Comparison of ENCODE assay signal across 20 cellular contexts in the genomic region with DNA sequence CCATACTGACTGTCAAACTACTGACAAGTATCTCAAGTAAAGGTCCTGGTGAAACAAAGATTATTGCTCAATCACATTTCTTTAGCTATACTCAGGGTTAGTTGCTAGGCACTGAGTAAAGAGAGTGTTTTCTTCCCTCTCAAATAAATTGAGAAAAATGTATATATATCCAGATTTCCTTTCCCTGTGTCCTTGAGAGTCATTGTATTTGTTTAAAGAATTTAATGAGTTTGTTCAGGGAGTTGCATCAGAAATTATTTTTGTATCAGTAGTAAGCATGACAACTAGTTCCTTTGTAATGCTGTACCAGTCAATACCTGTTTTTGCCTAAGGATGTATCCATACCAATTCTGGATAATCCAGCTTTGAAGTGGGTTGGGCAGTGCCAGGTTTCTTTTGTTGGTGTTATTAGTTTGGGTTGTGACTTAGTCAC. TPM values are rescaled to one million over a fixed set of nuclear protein-coding genes. Genes with fewer than 3 reads are reported as not detected.
DNase-seq lines count a peak whose midpoint lies in the region; ATAC-seq and TF ChIP-seq lines count a peak whose summit lies in the region.
"Had no signal": no experiment of that assay in that cellular context is flagged by ENCODE, and none has a peak within 500 bp of the region (broad histone marks: within the 10 kb centered on the region; RNA-seq: fewer than 3 reads in every experiment).

No MANE protein-coding gene starts in this region.

- H2BK20ac ChIP-seq in H9 (ENCODE audit: low read depth, low read length, poor library complexity, severe bottlenecking): no peak overlapping the region

- H3K4me3 Mint-ChIP-seq in H9: no peak overlapping the region; a peak in 1 of 5 replicates
- H3K4me3 Mint-ChIP-seq: activated naive CD4-positive, alpha-beta T cell treated with anti-CD3 and anti-CD28 coated beads, Interleukin-2, amount 10 ng/mL, durations not matched to agents 7 days and 5 days; B cell; memory B cell; stimulated activated naive B cell treated with anti-CD40 and anti-IgM and Interleukin-4, amounts not matched to agents 10 μg/mL and 1 μg/mL and 100 μg/mL, for 72 hours had no signal

- H3K4me3 ChIP-seq in HUES48 (ENCODE audit: low read depth, low read length) (no peak overlapping the region), SU-DHL-6 (ENCODE audit: insufficient read depth, low read length, poor library complexity, severe bottlenecking) (no peak overlapping the region), Peyer's patch (no peak overlapping the region)
- H3K4me3 ChIP-seq: gastroesophageal sphincter, neural progenitor cell had no signal

- no peak overlapping the region for H3K14ac ChIP-seq in H9 (ENCODE audit: insufficient read depth, low read length)

- H3K79me2 ChIP-seq in SU-DHL-6 (ENCODE audit: insufficient read depth, low read length): peaks cover 42% of the 10 kb centered on the region
- peaks cover 13% of the 10 kb centered on the region; the same call in 1 of the 2 replicates for H3K79me2 ChIP-seq in H9 (ENCODE audit: insufficient read depth, low read length)

- no peak for TF ChIP-seq POLR2A in Peyer's patch (IDR thresholded peaks at IDR 0.05)

- H3K36me3 ChIP-seq in HUES48 (ENCODE audit: control insufficient read depth, insufficient read depth, low read length) (no peaks in the 10 kb centered on the region), SU-DHL-6 (ENCODE audit: low read length) (no peaks in the 10 kb centered on the region), Peyer's patch (no peaks in the 10 kb centered on the region)
- H3K36me3 ChIP-seq: neural progenitor cell had no signal

- H3K23me2 ChIP-seq in H9 (ENCODE audit: insufficient read length, low read depth, low read length, poor library complexity, severe bottlenecking): peaks cover 11% of the 10 kb centered on the region

- H3K9ac ChIP-seq in HUES48 (ENCODE audit: low read depth, low read length) (no peak overlapping the region), SU-DHL-6 (ENCODE audit: low read length) (no peak overlapping the region), H9 (ENCODE audit: extremely low read depth, insufficient read length, low read length) (no peak overlapping the region)
- H3K9ac ChIP-seq: neural progenitor cell had no signal

- no peaks in the 10 kb centered on the region for H3K79me1 ChIP-seq in H9 (ENCODE audit: insufficient read depth, low read depth, low read length, poor library complexity, severe bottlenecking)

- H4K20me1 ChIP-seq in SU-DHL-6 (ENCODE audit: low read depth, low read length): peaks cover under 1% of the 10 kb centered on the region; the same call in 1 of the 2 replicates
- peaks cover 4% of the 10 kb centered on the region for H4K20me1 ChIP-seq in H9 (ENCODE audit: control insufficient read depth, insufficient read depth, insufficient read length)

- H3K18ac ChIP-seq in H9 (ENCODE audit: insufficient read length, low read depth, low read length): no peak overlapping the region

- TF ChIP-seq CTCF in SU-DHL-6 (IDR thresholded peaks at IDR 0.05; ENCODE audit: insufficient read depth, low read length, poor library complexity, severe bottlenecking) (no peak), foreskin keratinocyte (conservative IDR thresholded peaks at IDR 0.05) (no peak), H9 (conservative IDR thresholded peaks at IDR 0.05) (no peak), Peyer's patch (IDR thresholded peaks at IDR 0.05) (no peak)

- no peaks in the 10 kb centered on the region for H3K9me3 ChIP-seq in HUES48 (ENCODE audit: control insufficient read depth, insufficient read depth, low read length)
- H3K9me3 ChIP-seq in SU-DHL-6 (ENCODE audit: insufficient read depth, low read length): no peaks in the 10 kb centered on the region
- H3K9me3 ChIP-seq in H9 (ENCODE audit: control insufficient read depth, low read depth, low read length): no peaks in the 10 kb centered on the region
- no peaks in the 10 kb centered on the region for H3K9me3 ChIP-seq in Peyer's patch
- H3K9me3 ChIP-seq: gastroesophageal sphincter had no signal

- no peak overlapping the region for H3K23ac ChIP-seq in H9 (ENCODE audit: insufficient read length, low read depth, low read length)

- peaks cover 0 to 3% (median 1%) of the 10 kb centered on the region in 3 experiments; a peak in 2 of 7 replicates for H3K36me3 Mint-ChIP-seq in H9 (ENCODE audit: insufficient read depth in 1 of 3, low read depth in 3 of 3)
- H3K36me3 Mint-ChIP-seq: memory B cell, neural progenitor cell had no signal

- H2AFZ ChIP-seq in SU-DHL-6 (ENCODE audit: low read depth, low read length, severe bottlenecking) (no peak overlapping the region), H9 (ENCODE audit: low read length) (no peak overlapping the region)
- H2AFZ ChIP-seq: neural progenitor cell had no signal

- H3K27me3 ChIP-seq in HUES48 (ENCODE audit: control insufficient read depth, insufficient read depth, low read length): no peaks in the 10 kb centered on the region
- H3K27me3 ChIP-seq in SU-DHL-6 (ENCODE audit: low read length): no peaks in the 10 kb centered on the region
- H3K27me3 ChIP-seq in foreskin keratinocyte: no peaks in the 10 kb centered on the region
- H3K27me3 ChIP-seq in H9 (ENCODE audit: insufficient read depth, low read length): no peaks in the 10 kb centered on the region
- no peaks in the 10 kb centered on the region for H3K27me3 ChIP-seq in Peyer's patch
- H3K27me3 ChIP-seq: gastroesophageal sphincter, neural progenitor cell had no signal

- H3K4me1 Mint-ChIP-seq in H9: peaks cover 9 to 29% of the 10 kb centered on the region in 2 experiments

- no peak overlapping the region for H2BK15ac ChIP-seq in H9 (ENCODE audit: low read depth, low read length)

- no peak overlapping the region for H4K91ac ChIP-seq in H9 (ENCODE audit: insufficient read length, low read depth, low read length)

- H4K8ac ChIP-seq in H9 (replicated peaks; ENCODE audit: insufficient read length, low read depth, low read length): no peak overlapping the region

- H3K4me1 ChIP-seq in HUES48 (ENCODE audit: control insufficient read depth, insufficient read depth, low read length) (peaks cover 10% of the 10 kb centered on the region), foreskin keratinocyte (peaks cover 5% of the 10 kb centered on the region), H9 (ENCODE audit: insufficient read depth, low read length) (no peaks in the 10 kb centered on the region), Peyer's patch (peaks cover 0 to 16% (median 4%) of the 10 kb centered on the region in 4 donors)

- H2BK12ac ChIP-seq in H9 (ENCODE audit: insufficient read length, low read depth, low read length): no peak overlapping the region

- H4K5ac ChIP-seq in H9 (ENCODE audit: insufficient read length, low read depth, low read length): no peak overlapping the region

- no peaks in the 10 kb centered on the region for H3K27me3 Mint-ChIP-seq in H9 (ENCODE audit: low read depth)
- H3K27me3 Mint-ChIP-seq: activated naive CD4-positive, alpha-beta T cell treated with anti-CD3 and anti-CD28 coated beads, Interleukin-2, amount 10 ng/mL, durations not matched to agents 7 days and 5 days; B cell; memory B cell; stimulated activated naive B cell treated with anti-CD40 and anti-IgM and Interleukin-4, amounts not matched to agents 10 μg/mL and 1 μg/mL and 100 μg/mL, for 72 hours had no signal

- H3K27ac ChIP-seq in HUES48 (ENCODE audit: low read depth, low read length) (peak overlapping the region; percentile 51), SU-DHL-6 (ENCODE audit: low read depth, low read length) (no peak overlapping the region), foreskin keratinocyte (peak overlapping the region; percentile 12), H9 (ENCODE audit: insufficient read length, low read depth, low read length) (no peak overlapping the region), Peyer's patch (no peak overlapping the region)
- H3K27ac ChIP-seq: gastroesophageal sphincter, neural progenitor cell had no signal

- no peak overlapping the region for H2BK120ac ChIP-seq in H9 (ENCODE audit: low read depth, low read length, poor library complexity, severe bottlenecking)

- H3K27ac Mint-ChIP-seq in H9: no peak overlapping the region; a peak in 1 of 7 replicates
- H3K27ac Mint-ChIP-seq: activated naive CD4-positive, alpha-beta T cell treated with anti-CD3 and anti-CD28 coated beads, Interleukin-2, amount 10 ng/mL, durations not matched to agents 7 days and 5 days; B cell; memory B cell; neural progenitor cell; stimulated activated naive B cell treated with anti-CD40 and anti-IgM and Interleukin-4, amounts not matched to agents 10 μg/mL and 1 μg/mL and 100 μg/mL, for 72 hours had no signal

- H3K4me2 ChIP-seq in SU-DHL-6 (ENCODE audit: low read depth, low read length, poor library complexity, severe bottlenecking): peak overlapping the region; percentile 14
- no peak overlapping the region for H3K4me2 ChIP-seq in H9 (ENCODE audit: insufficient read depth, insufficient read length, low read length)
- H3K4me2 ChIP-seq: neural progenitor cell had no signal

- H3K9me2 ChIP-seq in SU-DHL-6 (replicated peaks; ENCODE audit: insufficient read depth, low read length): no peaks in the 10 kb centered on the region

- ATAC-seq in foreskin keratinocyte: peak; percentile 5
- no peak for ATAC-seq in HG03039 (IDR thresholded peaks at IDR 0.05; ENCODE audit: unreplicated experiment)
- ATAC-seq: activated CD4-positive, CD25-positive, alpha-beta regulatory T cell treated with anti-CD3 and anti-CD28 coated beads, Interleukin-2, amount 50 U/mL, for 24 hours; gastroesophageal sphincter; stimulated activated naive B cell treated with anti-CD40 and anti-IgM and Interleukin-4, amounts not matched to agents 10 μg/mL and 1 μg/mL and 100 μg/mL, for 72 hours had no signal

- no peak overlapping the region for H3T11ph ChIP-seq in H9 (ENCODE audit: low read length)

- peak; percentile 16 for DNase-seq in AG08396 (ENCODE audit: low spot score)
- peak; percentile 70 to 83 for DNase-seq in foreskin keratinocyte
- no peak for DNase-seq in GM03348 (ENCODE audit: low spot score)
- DNase-seq in H9: no peak
- no peak for DNase-seq in Peyer's patch
- DNase-seq: activated CD8-positive, alpha-beta memory T cell treated with anti-CD3 and anti-CD28 coated beads, Interleukin-2, amount 50 U/mL, for 4 hours; activated naive CD4-positive, alpha-beta T cell treated with anti-CD3 and anti-CD28 coated beads, Interleukin-2, amount 10 ng/mL, durations not matched to agents 7 days and 5 days; DMS79; effector memory CD4-positive, alpha-beta T cell; NCI-H1092 treated with DMSO at 0.1 percent for 48 hours; stimulated activated naive B cell treated with anti-CD40 and anti-IgM and Interleukin-4, amounts not matched to agents 10 μg/mL and 1 μg/mL and 100 μg/mL, for 72 hours; T-helper 1 cell had no signal

- no peak overlapping the region for H3K56ac ChIP-seq in H9 (ENCODE audit: insufficient read length, low read depth, low read length)

- H3K9me3 Mint-ChIP-seq in H9: no peaks in the 10 kb centered on the region; a peak in 1 of 5 replicates
- H3K9me3 Mint-ChIP-seq: activated naive CD4-positive, alpha-beta T cell treated with anti-CD3 and anti-CD28 coated beads, Interleukin-2, amount 10 ng/mL, durations not matched to agents 7 days and 5 days; memory B cell; neural progenitor cell; stimulated activated naive B cell treated with anti-CD40 and anti-IgM and Interleukin-4, amounts not matched to agents 10 μg/mL and 1 μg/mL and 100 μg/mL, for 72 hours had no signal

- H3K4ac ChIP-seq in H9 (ENCODE audit: low read depth, low read length): no peak overlapping the region

- peaks cover 12% of the 10 kb centered on the region; the same call in 1 of the 2 replicates for H3F3A ChIP-seq in SU-DHL-6 (ENCODE audit: insufficient read depth)

- H2BK5ac ChIP-seq in H9 (ENCODE audit: insufficient read length, low read length): no peak overlapping the region

- H2AK5ac ChIP-seq in H9 (ENCODE audit: insufficient read length, low read length): no peak overlapping the region

RNA-seq across cellular contexts. Expression of a gene that starts 3.2 kb away (rescaled TPM):
- total RNA-seq in foreskin keratinocyte (51.0 and 54.5 TPM in 2 replicates), H9 (2021) (102 and 105 TPM in 2 replicates), Peyer's patch (100 to 1,000 TPM; 141 to 236 (median 211) TPM)
- 19.2 and 21.4 TPM in 2 replicates for polyA plus RNA-seq in foreskin keratinocyte

RNA-seq across cellular contexts. Expression of a gene that starts 38.4 kb away (rescaled TPM):
- total RNA-seq in foreskin keratinocyte: 0.04 TPM in 1 of 2 replicates, not detected in the other
- polyA plus RNA-seq in foreskin keratinocyte: 0.08 TPM in 1 of 2 replicates, not detected in the other
- total RNA-seq in H9 (2021): 0.07 TPM in 1 of 2 replicates, not detected in the other
- total RNA-seq in Peyer's patch: 1 to 10 TPM in 1 of 4 donors, under 1 TPM in 2, not detected in 1; 0.38 to 2.5 (median 0.40) TPM
- total RNA-seq: B cell, gastroesophageal sphincter had no signal

RNA-seq across cellular contexts. Expression of a gene that starts 52.0 kb away (rescaled TPM):
- 12.1 and 15.0 TPM in 2 replicates for total RNA-seq in foreskin keratinocyte
- 8.4 and 10.2 TPM in 2 replicates for polyA plus RNA-seq in foreskin keratinocyte
- 2.4 and 2.5 TPM in 2 replicates for total RNA-seq in H9 (2021)
- 10 to 100 TPM in 2 of 4 donors, 1 to 10 TPM in 2; 4.1 to 41.0 (median 10.1) TPM for total RNA-seq in Peyer's patch

Comparison
In these comparisons a context has a peak if more than half of its experiments do, and no peak if none do; other contexts are left out.
1. DNase-seq: peak in AG08396 (single experiment) and foreskin keratinocyte (2 of 2); none in GM03348 (single experiment), H9 (single experiment) and Peyer's patch (0 of 3).
2. H3K27ac ChIP-seq: peak in HUES48 (single experiment) and foreskin keratinocyte (single experiment); none in SU-DHL-6 (single experiment), H9 (single experiment) and Peyer's patch (0 of 4).